In genomic region chr2:138492160-138492559, GRCh38 we compare ENCODE assay signal across 28 cellular contexts.
"Had no signal": no experiment of that assay in that cellular context is flagged by ENCODE, and none has a peak within 500 bp of the region (broad histone marks: within the 10 kb centered on the region; RNA-seq: fewer than 3 reads in every experiment).

No MANE protein-coding gene starts in this region.

- H3K9me3 Mint-ChIP-seq: immature natural killer cell; naive thymus-derived CD8-positive, alpha-beta T cell; nephron; neural crest cell; stimulated activated effector memory CD8-positive, alpha-beta T cell treated with anti-CD3 and anti-CD28 coated beads, Interleukin-12 subunit alpha, Interleukin-12 subunit beta, amount 100 ng/mL, for 72 hours; stimulated activated naive CD8-positive, alpha-beta T cell treated with anti-CD3 and anti-CD28 coated beads, Interleukin-15, Interleukin-2, amounts not matched to agents 100 ng/mL and 50 ng/mL, for 24 hours had no signal

- H3K36me3 Mint-ChIP-seq: immature natural killer cell; naive thymus-derived CD8-positive, alpha-beta T cell; stimulated activated effector memory CD8-positive, alpha-beta T cell treated with anti-CD3 and anti-CD28 coated beads, Interleukin-12 subunit alpha, Interleukin-12 subunit beta, amount 100 ng/mL, for 72 hours had no signal

- H3K9me3 ChIP-seq: heart left ventricle, left ventricle myocardium inferior, lower lobe of right lung, sigmoid colon, spleen, suprapubic skin, thoracic aorta, tibial nerve, upper lobe of left lung, vagina had no signal

- H2AFZ ChIP-seq: parathyroid adenoma had no signal

- H3K27me3 ChIP-seq: heart left ventricle, sigmoid colon, spleen, suprapubic skin, tibial nerve, upper lobe of left lung, vagina had no signal

- H3K4me1 Mint-ChIP-seq: immature natural killer cell; naive thymus-derived CD8-positive, alpha-beta T cell; nephron; stimulated activated effector memory CD8-positive, alpha-beta T cell treated with anti-CD3 and anti-CD28 coated beads, Interleukin-12 subunit alpha, Interleukin-12 subunit beta, amount 100 ng/mL, for 72 hours had no signal

- H3K27ac Mint-ChIP-seq: immature natural killer cell; naive thymus-derived CD8-positive, alpha-beta T cell; nephron; stimulated activated effector memory CD8-positive, alpha-beta T cell treated with anti-CD3 and anti-CD28 coated beads, Interleukin-12 subunit alpha, Interleukin-12 subunit beta, amount 100 ng/mL, for 72 hours; stimulated activated naive CD8-positive, alpha-beta T cell treated with anti-CD3 and anti-CD28 coated beads, Interleukin-15, Interleukin-2, amounts not matched to agents 100 ng/mL and 50 ng/mL, for 24 hours had no signal

- DNase-seq: heart left ventricle; hypothalamus; immature natural killer cell; kidney; left colon; left ventricle myocardium inferior; lower lobe of right lung; mammary epithelial cell; mesenchymal stem cell; naive thymus-derived CD8-positive, alpha-beta T cell; nucleus accumbens; retina; right cardiac atrium; sigmoid colon; small intestine; spleen; stimulated activated CD4-positive, alpha-beta T cell treated with anti-CD3 and anti-CD28 coated beads, Interleukin-4, amount 100 ng/mL, for 24 hours; stimulated activated naive CD4-positive, alpha-beta T cell; upper lobe of left lung had no signal

- H3K4me3 ChIP-seq: heart left ventricle, left ventricle myocardium inferior, lower lobe of right lung, sigmoid colon, spleen, suprapubic skin, thoracic aorta, tibial nerve, upper lobe of left lung, vagina had no signal

- H3K36me3 ChIP-seq: heart left ventricle, left ventricle myocardium inferior, lower lobe of right lung, spleen, suprapubic skin, thoracic aorta, upper lobe of left lung, vagina had no signal

- H3K4me3 Mint-ChIP-seq: immature natural killer cell; naive thymus-derived CD8-positive, alpha-beta T cell; nephron; neural crest cell; stimulated activated effector memory CD8-positive, alpha-beta T cell treated with anti-CD3 and anti-CD28 coated beads, Interleukin-12 subunit alpha, Interleukin-12 subunit beta, amount 100 ng/mL, for 72 hours; stimulated activated naive CD8-positive, alpha-beta T cell treated with anti-CD3 and anti-CD28 coated beads, Interleukin-15, Interleukin-2, amounts not matched to agents 100 ng/mL and 50 ng/mL, for 24 hours had no signal

- H3K27ac ChIP-seq: heart left ventricle, left ventricle myocardium inferior, lower lobe of right lung, parathyroid adenoma, sigmoid colon, spleen, suprapubic skin, thoracic aorta, tibial nerve, upper lobe of left lung, vagina had no signal

- H3K9ac ChIP-seq: parathyroid adenoma had no signal

- H3K79me2 ChIP-seq: parathyroid adenoma had no signal

- H3K4me1 ChIP-seq: lower lobe of right lung, parathyroid adenoma, sigmoid colon, spleen, tibial nerve, upper lobe of left lung, vagina had no signal

- H3K27me3 Mint-ChIP-seq: stimulated activated naive CD8-positive, alpha-beta T cell treated with anti-CD3 and anti-CD28 coated beads, Interleukin-15, Interleukin-2, amounts not matched to agents 100 ng/mL and 50 ng/mL, for 24 hours had no signal
